In the genomic region with DNA sequence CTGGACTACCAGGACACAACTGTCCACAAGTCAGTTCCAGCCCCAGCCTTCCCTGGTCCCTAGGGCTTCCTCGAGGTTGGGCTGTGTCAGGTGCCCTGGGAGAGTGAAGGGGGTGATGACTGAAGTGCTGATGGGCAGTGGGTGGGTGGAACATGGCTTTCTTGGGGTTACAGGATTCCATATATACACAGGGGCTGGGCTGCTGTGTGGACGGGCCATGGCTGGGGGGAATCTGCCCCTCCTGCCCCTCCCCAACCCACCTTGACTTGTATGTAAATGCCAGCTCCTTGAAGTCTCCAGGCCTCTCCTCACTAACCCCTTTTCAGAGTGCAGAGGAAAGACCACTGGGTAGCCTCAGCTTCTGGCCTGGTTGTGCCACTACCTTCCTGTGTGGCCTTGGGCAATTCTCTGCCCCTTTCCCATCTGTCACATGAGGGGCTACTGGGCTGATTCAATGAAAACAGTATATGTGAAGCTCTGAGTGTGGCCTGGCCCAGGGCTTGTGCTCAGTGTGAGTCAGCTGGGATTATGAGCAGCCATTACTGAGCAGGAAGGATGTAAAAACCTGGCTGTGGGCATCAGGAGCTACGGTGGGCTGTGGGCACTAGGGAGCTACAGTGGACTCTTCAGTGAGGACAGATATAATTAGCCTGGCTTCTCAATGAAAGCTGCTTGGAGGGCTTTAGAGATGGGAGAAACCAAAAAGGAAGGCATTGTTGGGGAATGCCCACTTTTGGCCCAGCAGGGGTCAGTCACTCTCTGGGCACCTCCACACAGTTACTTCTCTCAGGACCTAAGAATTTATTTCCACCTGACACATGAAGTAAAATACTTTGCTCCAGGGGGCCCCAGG, we compare ENCODE assay signal across 2 cellular contexts.
TF ChIP-seq lines count a peak whose summit lies in the region.

No MANE protein-coding gene starts in this region.

TF ChIP-seq in SK-N-SH, 30 proteins besides CTCF, POLR2A, EP300 and RAD21 (continued from another document):
- TF ChIP-seq, protein P1, sequence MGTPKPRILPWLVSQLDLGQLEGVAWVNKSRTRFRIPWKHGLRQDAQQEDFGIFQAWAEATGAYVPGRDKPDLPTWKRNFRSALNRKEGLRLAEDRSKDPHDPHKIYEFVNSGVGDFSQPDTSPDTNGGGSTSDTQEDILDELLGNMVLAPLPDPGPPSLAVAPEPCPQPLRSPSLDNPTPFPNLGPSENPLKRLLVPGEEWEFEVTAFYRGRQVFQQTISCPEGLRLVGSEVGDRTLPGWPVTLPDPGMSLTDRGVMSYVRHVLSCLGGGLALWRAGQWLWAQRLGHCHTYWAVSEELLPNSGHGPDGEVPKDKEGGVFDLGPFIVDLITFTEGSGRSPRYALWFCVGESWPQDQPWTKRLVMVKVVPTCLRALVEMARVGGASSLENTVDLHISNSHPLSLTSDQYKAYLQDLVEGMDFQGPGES (IDR thresholded peaks at IDR 0.05; ENCODE audit: low read depth, low read length), result no peak
- TF ChIP-seq MEF2A (IDR thresholded peaks at IDR 0.05; ENCODE audit: borderline replicate concordance, low read depth) (no peak), FOXJ3 (CRISPR knock-in tag; IDR thresholded peaks at IDR 0.05) (no peak), FOXM1 (IDR thresholded peaks at IDR 0.05; ENCODE audit: low read depth) (no peak), CHD2 (IDR thresholded peaks at IDR 0.05; ENCODE audit: low read length, partially characterized antibody) (no peak), RCOR1 (IDR thresholded peaks at IDR 0.05; ENCODE audit: low read length) (no peak), NFIC (IDR thresholded peaks at IDR 0.05; ENCODE audit: borderline replicate concordance) (no peak), ELF1 (IDR thresholded peaks at IDR 0.05) (no peak)
- TF ChIP-seq, protein P2, sequence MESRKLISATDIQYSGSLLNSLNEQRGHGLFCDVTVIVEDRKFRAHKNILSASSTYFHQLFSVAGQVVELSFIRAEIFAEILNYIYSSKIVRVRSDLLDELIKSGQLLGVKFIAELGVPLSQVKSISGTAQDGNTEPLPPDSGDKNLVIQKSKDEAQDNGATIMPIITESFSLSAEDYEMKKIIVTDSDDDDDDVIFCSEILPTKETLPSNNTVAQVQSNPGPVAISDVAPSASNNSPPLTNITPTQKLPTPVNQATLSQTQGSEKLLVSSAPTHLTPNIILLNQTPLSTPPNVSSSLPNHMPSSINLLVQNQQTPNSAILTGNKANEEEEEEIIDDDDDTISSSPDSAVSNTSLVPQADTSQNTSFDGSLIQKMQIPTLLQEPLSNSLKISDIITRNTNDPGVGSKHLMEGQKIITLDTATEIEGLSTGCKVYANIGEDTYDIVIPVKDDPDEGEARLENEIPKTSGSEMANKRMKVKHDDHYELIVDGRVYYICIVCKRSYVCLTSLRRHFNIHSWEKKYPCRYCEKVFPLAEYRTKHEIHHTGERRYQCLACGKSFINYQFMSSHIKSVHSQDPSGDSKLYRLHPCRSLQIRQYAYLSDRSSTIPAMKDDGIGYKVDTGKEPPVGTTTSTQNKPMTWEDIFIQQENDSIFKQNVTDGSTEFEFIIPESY (IDR thresholded peaks at IDR 0.05; ENCODE audit: borderline replicate concordance, low read depth), result no peak
- TF ChIP-seq, protein P3, sequence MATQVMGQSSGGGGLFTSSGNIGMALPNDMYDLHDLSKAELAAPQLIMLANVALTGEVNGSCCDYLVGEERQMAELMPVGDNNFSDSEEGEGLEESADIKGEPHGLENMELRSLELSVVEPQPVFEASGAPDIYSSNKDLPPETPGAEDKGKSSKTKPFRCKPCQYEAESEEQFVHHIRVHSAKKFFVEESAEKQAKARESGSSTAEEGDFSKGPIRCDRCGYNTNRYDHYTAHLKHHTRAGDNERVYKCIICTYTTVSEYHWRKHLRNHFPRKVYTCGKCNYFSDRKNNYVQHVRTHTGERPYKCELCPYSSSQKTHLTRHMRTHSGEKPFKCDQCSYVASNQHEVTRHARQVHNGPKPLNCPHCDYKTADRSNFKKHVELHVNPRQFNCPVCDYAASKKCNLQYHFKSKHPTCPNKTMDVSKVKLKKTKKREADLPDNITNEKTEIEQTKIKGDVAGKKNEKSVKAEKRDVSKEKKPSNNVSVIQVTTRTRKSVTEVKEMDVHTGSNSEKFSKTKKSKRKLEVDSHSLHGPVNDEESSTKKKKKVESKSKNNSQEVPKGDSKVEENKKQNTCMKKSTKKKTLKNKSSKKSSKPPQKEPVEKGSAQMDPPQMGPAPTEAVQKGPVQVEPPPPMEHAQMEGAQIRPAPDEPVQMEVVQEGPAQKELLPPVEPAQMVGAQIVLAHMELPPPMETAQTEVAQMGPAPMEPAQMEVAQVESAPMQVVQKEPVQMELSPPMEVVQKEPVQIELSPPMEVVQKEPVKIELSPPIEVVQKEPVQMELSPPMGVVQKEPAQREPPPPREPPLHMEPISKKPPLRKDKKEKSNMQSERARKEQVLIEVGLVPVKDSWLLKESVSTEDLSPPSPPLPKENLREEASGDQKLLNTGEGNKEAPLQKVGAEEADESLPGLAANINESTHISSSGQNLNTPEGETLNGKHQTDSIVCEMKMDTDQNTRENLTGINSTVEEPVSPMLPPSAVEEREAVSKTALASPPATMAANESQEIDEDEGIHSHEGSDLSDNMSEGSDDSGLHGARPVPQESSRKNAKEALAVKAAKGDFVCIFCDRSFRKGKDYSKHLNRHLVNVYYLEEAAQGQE (IDR thresholded peaks at IDR 0.05; ENCODE audit: low read depth, low read length), result no peak
- TF ChIP-seq, protein P4, sequence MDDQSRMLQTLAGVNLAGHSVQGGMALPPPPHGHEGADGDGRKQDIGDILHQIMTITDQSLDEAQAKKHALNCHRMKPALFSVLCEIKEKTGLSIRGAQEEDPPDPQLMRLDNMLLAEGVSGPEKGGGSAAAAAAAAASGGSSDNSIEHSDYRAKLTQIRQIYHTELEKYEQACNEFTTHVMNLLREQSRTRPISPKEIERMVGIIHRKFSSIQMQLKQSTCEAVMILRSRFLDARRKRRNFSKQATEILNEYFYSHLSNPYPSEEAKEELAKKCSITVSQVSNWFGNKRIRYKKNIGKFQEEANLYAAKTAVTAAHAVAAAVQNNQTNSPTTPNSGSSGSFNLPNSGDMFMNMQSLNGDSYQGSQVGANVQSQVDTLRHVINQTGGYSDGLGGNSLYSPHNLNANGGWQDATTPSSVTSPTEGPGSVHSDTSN (IDR thresholded peaks at IDR 0.05), result no peak
- TF ChIP-seq, protein P5, sequence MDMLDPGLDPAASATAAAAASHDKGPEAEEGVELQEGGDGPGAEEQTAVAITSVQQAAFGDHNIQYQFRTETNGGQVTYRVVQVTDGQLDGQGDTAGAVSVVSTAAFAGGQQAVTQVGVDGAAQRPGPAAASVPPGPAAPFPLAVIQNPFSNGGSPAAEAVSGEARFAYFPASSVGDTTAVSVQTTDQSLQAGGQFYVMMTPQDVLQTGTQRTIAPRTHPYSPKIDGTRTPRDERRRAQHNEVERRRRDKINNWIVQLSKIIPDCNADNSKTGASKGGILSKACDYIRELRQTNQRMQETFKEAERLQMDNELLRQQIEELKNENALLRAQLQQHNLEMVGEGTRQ (IDR thresholded peaks at IDR 0.05; ENCODE audit: borderline replicate concordance, low read depth, low read length), result no peak

TF ChIP-seq in SK-N-SH treated with all-trans-retinoic acid at 6 μM for 48 hours, 23 proteins besides CTCF, POLR2A, EP300 and RAD21 (continued from another document):
- TF ChIP-seq, protein P6, sequence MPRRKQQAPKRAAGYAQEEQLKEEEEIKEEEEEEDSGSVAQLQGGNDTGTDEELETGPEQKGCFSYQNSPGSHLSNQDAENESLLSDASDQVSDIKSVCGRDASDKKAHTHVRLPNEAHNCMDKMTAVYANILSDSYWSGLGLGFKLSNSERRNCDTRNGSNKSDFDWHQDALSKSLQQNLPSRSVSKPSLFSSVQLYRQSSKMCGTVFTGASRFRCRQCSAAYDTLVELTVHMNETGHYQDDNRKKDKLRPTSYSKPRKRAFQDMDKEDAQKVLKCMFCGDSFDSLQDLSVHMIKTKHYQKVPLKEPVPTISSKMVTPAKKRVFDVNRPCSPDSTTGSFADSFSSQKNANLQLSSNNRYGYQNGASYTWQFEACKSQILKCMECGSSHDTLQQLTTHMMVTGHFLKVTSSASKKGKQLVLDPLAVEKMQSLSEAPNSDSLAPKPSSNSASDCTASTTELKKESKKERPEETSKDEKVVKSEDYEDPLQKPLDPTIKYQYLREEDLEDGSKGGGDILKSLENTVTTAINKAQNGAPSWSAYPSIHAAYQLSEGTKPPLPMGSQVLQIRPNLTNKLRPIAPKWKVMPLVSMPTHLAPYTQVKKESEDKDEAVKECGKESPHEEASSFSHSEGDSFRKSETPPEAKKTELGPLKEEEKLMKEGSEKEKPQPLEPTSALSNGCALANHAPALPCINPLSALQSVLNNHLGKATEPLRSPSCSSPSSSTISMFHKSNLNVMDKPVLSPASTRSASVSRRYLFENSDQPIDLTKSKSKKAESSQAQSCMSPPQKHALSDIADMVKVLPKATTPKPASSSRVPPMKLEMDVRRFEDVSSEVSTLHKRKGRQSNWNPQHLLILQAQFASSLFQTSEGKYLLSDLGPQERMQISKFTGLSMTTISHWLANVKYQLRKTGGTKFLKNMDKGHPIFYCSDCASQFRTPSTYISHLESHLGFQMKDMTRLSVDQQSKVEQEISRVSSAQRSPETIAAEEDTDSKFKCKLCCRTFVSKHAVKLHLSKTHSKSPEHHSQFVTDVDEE (CRISPR knock-in tag; IDR thresholded peaks at IDR 0.05), result no peak
